2 cellular contexts compared by ENCODE assay signal in the genomic region with DNA sequence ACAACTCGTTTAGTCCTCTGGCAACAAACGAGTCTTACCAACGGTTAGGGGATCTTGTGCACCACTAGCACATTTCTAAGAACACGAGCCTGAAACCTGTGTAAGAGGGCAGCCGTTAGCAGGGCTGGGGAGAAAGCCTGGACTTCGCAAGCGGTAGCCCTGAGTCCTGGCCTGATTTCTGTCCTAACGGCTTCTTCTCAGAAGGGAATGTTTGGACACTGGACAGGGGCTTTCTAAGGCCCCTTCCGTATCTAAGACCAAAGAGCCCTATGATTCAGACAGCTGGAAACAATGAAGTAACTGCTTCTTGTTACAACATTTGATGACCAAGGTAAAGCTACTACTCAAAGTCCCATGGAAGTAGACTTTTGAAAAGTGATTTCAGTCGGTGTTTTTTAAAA.
TF ChIP-seq lines count a peak whose summit lies in the region.

No MANE protein-coding gene starts in this region.

TF ChIP-seq in IMR-90, 13 proteins besides CTCF, POLR2A, EP300 and RAD21:
- no peak for TF ChIP-seq SMC3 (IDR thresholded peaks at IDR 0.05; ENCODE audit: low read depth, low read length)
- TF ChIP-seq FOS (IDR thresholded peaks at IDR 0.05; ENCODE audit: low read depth, low read length), result peak; percentile 47; the same call in 1 of the 2 replicates
- no peak for TF ChIP-seq MXI1 (IDR thresholded peaks at IDR 0.05; ENCODE audit: borderline replicate concordance, low read depth, low read length)
- TF ChIP-seq BHLHE40 (IDR thresholded peaks at IDR 0.05; ENCODE audit: low read depth, low read length), result no peak
- TF ChIP-seq MAZ (IDR thresholded peaks at IDR 0.05; ENCODE audit: borderline replicate concordance, low read depth, low read length), result no peak
- TF ChIP-seq, protein P1, sequence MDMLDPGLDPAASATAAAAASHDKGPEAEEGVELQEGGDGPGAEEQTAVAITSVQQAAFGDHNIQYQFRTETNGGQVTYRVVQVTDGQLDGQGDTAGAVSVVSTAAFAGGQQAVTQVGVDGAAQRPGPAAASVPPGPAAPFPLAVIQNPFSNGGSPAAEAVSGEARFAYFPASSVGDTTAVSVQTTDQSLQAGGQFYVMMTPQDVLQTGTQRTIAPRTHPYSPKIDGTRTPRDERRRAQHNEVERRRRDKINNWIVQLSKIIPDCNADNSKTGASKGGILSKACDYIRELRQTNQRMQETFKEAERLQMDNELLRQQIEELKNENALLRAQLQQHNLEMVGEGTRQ (IDR thresholded peaks at IDR 0.05; ENCODE audit: low read depth, low read length), result no peak
- no peak for TF ChIP-seq NFE2L2 (IDR thresholded peaks at IDR 0.05; ENCODE audit: low read depth, low read length)
- TF ChIP-seq, protein P2, sequence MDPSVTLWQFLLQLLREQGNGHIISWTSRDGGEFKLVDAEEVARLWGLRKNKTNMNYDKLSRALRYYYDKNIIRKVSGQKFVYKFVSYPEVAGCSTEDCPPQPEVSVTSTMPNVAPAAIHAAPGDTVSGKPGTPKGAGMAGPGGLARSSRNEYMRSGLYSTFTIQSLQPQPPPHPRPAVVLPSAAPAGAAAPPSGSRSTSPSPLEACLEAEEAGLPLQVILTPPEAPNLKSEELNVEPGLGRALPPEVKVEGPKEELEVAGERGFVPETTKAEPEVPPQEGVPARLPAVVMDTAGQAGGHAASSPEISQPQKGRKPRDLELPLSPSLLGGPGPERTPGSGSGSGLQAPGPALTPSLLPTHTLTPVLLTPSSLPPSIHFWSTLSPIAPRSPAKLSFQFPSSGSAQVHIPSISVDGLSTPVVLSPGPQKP (IDR thresholded peaks at IDR 0.05; ENCODE audit: borderline replicate concordance, low read depth, low read length), result no peak
- TF ChIP-seq CEBPB (IDR thresholded peaks at IDR 0.05; ENCODE audit: low read depth, low read length), result peak; percentile 61; the same call in 1 of the 2 replicates
- TF ChIP-seq MAFK (IDR thresholded peaks at IDR 0.05; ENCODE audit: low read depth, low read length), result no peak; the same call in 1 of the 2 replicates
TF ChIP-seq in IMR-90: peak in this region for 2.

TF ChIP-seq in K562, 482 proteins besides CTCF, POLR2A, EP300 and RAD21:
- TF ChIP-seq SMC3 (conservative IDR thresholded peaks at IDR 0.05; ENCODE audit: insufficient read depth, low read depth, low read length), result no peak
- no peak for TF ChIP-seq ZZZ3 (IDR thresholded peaks at IDR 0.05)
- TF ChIP-seq, protein P3, sequence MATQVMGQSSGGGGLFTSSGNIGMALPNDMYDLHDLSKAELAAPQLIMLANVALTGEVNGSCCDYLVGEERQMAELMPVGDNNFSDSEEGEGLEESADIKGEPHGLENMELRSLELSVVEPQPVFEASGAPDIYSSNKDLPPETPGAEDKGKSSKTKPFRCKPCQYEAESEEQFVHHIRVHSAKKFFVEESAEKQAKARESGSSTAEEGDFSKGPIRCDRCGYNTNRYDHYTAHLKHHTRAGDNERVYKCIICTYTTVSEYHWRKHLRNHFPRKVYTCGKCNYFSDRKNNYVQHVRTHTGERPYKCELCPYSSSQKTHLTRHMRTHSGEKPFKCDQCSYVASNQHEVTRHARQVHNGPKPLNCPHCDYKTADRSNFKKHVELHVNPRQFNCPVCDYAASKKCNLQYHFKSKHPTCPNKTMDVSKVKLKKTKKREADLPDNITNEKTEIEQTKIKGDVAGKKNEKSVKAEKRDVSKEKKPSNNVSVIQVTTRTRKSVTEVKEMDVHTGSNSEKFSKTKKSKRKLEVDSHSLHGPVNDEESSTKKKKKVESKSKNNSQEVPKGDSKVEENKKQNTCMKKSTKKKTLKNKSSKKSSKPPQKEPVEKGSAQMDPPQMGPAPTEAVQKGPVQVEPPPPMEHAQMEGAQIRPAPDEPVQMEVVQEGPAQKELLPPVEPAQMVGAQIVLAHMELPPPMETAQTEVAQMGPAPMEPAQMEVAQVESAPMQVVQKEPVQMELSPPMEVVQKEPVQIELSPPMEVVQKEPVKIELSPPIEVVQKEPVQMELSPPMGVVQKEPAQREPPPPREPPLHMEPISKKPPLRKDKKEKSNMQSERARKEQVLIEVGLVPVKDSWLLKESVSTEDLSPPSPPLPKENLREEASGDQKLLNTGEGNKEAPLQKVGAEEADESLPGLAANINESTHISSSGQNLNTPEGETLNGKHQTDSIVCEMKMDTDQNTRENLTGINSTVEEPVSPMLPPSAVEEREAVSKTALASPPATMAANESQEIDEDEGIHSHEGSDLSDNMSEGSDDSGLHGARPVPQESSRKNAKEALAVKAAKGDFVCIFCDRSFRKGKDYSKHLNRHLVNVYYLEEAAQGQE (CRISPR knock-in tag; IDR thresholded peaks at IDR 0.05; ENCODE audit: low read depth), result no peak
- no peak for TF ChIP-seq RCOR1 (IDR thresholded peaks at IDR 0.05; ENCODE audit: borderline replicate concordance in 1 of 2, low read depth in 2 of 2, low read length in 2 of 2)
- TF ChIP-seq ZNF76 (CRISPR knock-in tag; IDR thresholded peaks at IDR 0.05; ENCODE audit: borderline replicate concordance), result no peak
- no peak for TF ChIP-seq GABPA (tag; conservative IDR thresholded peaks at IDR 0.05; ENCODE audit: low read depth)
- TF ChIP-seq, protein P4, sequence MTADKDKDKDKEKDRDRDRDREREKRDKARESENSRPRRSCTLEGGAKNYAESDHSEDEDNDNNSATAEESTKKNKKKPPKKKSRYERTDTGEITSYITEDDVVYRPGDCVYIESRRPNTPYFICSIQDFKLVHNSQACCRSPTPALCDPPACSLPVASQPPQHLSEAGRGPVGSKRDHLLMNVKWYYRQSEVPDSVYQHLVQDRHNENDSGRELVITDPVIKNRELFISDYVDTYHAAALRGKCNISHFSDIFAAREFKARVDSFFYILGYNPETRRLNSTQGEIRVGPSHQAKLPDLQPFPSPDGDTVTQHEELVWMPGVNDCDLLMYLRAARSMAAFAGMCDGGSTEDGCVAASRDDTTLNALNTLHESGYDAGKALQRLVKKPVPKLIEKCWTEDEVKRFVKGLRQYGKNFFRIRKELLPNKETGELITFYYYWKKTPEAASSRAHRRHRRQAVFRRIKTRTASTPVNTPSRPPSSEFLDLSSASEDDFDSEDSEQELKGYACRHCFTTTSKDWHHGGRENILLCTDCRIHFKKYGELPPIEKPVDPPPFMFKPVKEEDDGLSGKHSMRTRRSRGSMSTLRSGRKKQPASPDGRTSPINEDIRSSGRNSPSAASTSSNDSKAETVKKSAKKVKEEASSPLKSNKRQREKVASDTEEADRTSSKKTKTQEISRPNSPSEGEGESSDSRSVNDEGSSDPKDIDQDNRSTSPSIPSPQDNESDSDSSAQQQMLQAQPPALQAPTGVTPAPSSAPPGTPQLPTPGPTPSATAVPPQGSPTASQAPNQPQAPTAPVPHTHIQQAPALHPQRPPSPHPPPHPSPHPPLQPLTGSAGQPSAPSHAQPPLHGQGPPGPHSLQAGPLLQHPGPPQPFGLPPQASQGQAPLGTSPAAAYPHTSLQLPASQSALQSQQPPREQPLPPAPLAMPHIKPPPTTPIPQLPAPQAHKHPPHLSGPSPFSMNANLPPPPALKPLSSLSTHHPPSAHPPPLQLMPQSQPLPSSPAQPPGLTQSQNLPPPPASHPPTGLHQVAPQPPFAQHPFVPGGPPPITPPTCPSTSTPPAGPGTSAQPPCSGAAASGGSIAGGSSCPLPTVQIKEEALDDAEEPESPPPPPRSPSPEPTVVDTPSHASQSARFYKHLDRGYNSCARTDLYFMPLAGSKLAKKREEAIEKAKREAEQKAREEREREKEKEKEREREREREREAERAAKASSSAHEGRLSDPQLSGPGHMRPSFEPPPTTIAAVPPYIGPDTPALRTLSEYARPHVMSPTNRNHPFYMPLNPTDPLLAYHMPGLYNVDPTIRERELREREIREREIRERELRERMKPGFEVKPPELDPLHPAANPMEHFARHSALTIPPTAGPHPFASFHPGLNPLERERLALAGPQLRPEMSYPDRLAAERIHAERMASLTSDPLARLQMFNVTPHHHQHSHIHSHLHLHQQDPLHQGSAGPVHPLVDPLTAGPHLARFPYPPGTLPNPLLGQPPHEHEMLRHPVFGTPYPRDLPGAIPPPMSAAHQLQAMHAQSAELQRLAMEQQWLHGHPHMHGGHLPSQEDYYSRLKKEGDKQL (CRISPR knock-in tag; IDR thresholded peaks at IDR 0.05; ENCODE audit: borderline replicate concordance), result no peak
- TF ChIP-seq RBM17 (IDR thresholded peaks at IDR 0.05; ENCODE audit: borderline replicate concordance, low read depth, low read length), result no peak
